21 cellular contexts compared by ENCODE assay signal in genomic region chr5:139816566-139816965, GRCh38. TPM values are rescaled to one million over a fixed set of nuclear protein-coding genes. Genes with fewer than 3 reads are reported as not detected.
"Had no signal": no experiment of that assay in that cellular context is flagged by ENCODE, and none has a peak within 500 bp of the region (broad histone marks: within the 10 kb centered on the region; RNA-seq: fewer than 3 reads in every experiment).

No MANE protein-coding gene starts in this region.

- ATAC-seq: gastroesophageal sphincter; left lung; sciatic nerve; stimulated activated naive B cell treated with anti-CD40 and anti-IgM and Interleukin-4, amounts not matched to agents 10 μg/mL and 1 μg/mL and 100 μg/mL, for 72 hours; stimulated activated naive CD8-positive, alpha-beta T cell treated with anti-CD3 and anti-CD28 coated beads, Interleukin-15, amount 100 ng/mL, for 72 hours had no signal

- H3K27me3 ChIP-seq: esophagus squamous epithelium, gastroesophageal sphincter, left lung, testis, tibial nerve had no signal

- FAIRE-seq: colon, islet of Langerhans had no signal

- DNase-seq: dermis blood vessel endothelial cell; esophagus squamous epithelium; head of caudate nucleus; hippocampal formation; mesenchymal stem cell; midbrain; nephron progenitor cell; stimulated activated CD4-positive, alpha-beta T cell treated with anti-CD3 and anti-CD28 coated beads, Interleukin-2, amount 100 ng/mL, for 24 hours; stimulated activated CD4-positive, alpha-beta T cell treated with anti-CD3 and anti-CD28 coated beads, Interleukin-4, amount 100 ng/mL, for 4 hours; stimulated activated naive B cell treated with anti-CD40 and anti-IgM and Interleukin-4, amounts not matched to agents 10 μg/mL and 1 μg/mL and 100 μg/mL, for 72 hours; stimulated activated naive CD8-positive, alpha-beta T cell treated with anti-CD3 and anti-CD28 coated beads, Interleukin-15, amount 100 ng/mL, for 72 hours; testis had no signal

- H3K4me1 ChIP-seq: esophagus squamous epithelium, gastroesophageal sphincter, left lung, testis, tibial nerve had no signal

- H3K9me3 ChIP-seq: esophagus squamous epithelium, testis had no signal

- H3K4me3 ChIP-seq: esophagus squamous epithelium, gastroesophageal sphincter, left lung, lung, skin epidermis, testis, tibial nerve had no signal

- H3K4me3 Mint-ChIP-seq: nephron progenitor cell; stimulated activated naive B cell treated with anti-CD40 and anti-IgM and Interleukin-4, amounts not matched to agents 10 μg/mL and 1 μg/mL and 100 μg/mL, for 72 hours; stimulated activated naive CD8-positive, alpha-beta T cell treated with anti-CD3 and anti-CD28 coated beads, Interleukin-15, amount 100 ng/mL, for 72 hours had no signal

- H3K27ac Mint-ChIP-seq: nephron progenitor cell; stimulated activated naive B cell treated with anti-CD40 and anti-IgM and Interleukin-4, amounts not matched to agents 10 μg/mL and 1 μg/mL and 100 μg/mL, for 72 hours; stimulated activated naive CD8-positive, alpha-beta T cell treated with anti-CD3 and anti-CD28 coated beads, Interleukin-15, amount 100 ng/mL, for 72 hours had no signal

- H3K27me3 Mint-ChIP-seq: stimulated activated naive CD8-positive, alpha-beta T cell treated with anti-CD3 and anti-CD28 coated beads, Interleukin-15, amount 100 ng/mL, for 72 hours had no signal

- H3K27ac ChIP-seq: esophagus squamous epithelium, gastroesophageal sphincter, left lung, skin epidermis, testis, tibial nerve had no signal

- H3K4me1 Mint-ChIP-seq: nephron progenitor cell; stimulated activated naive B cell treated with anti-CD40 and anti-IgM and Interleukin-4, amounts not matched to agents 10 μg/mL and 1 μg/mL and 100 μg/mL, for 72 hours; stimulated activated naive CD8-positive, alpha-beta T cell treated with anti-CD3 and anti-CD28 coated beads, Interleukin-15, amount 100 ng/mL, for 72 hours had no signal

- H3K36me3 ChIP-seq: esophagus squamous epithelium, gastroesophageal sphincter, left lung, tibial nerve had no signal

RNA-seq across cellular contexts. Expression of gene PSD2, which starts 21.0 kb away (rescaled TPM):
- total RNA-seq: epithelial cell of proximal tubule, esophagus squamous epithelium had no signal
